ENCODE assay signal across 28 cellular contexts in genomic region chr1:78263459-78263858, GRCh38.
"Had no signal": no experiment of that assay in that cellular context is flagged by ENCODE, and none has a peak within 500 bp of the region (broad histone marks: within the 10 kb centered on the region; RNA-seq: fewer than 3 reads in every experiment).

No MANE protein-coding gene starts in this region.

- H3K36me3 ChIP-seq: Peyer's patch had no signal

- H3K4me3 Mint-ChIP-seq: activated CD4-positive, alpha-beta memory T cell treated with anti-CD3 and anti-CD28 coated beads, Interleukin-2, amount 10 ng/mL, durations not matched to agents 7 days and 5 days; activated CD4-positive, alpha-beta T cell treated with anti-CD3 and anti-CD28 coated beads for 36 hours; activated naive CD4-positive, alpha-beta T cell treated with anti-CD3 and anti-CD28 coated beads for 36 hours; activated naive CD8-positive, alpha-beta T cell; activated T-helper 17 cell treated with anti-CD3 and anti-CD28 coated beads, Interleukin-2, amount 50 U/mL, for 72 hours; T-cell had no signal

- H3K27me3 ChIP-seq: Peyer's patch had no signal

- H3K36me3 Mint-ChIP-seq: activated naive CD8-positive, alpha-beta T cell; T-cell had no signal

- H3K4me3 ChIP-seq: Peyer's patch had no signal

- H3K4me2 ChIP-seq: KMS-11 had no signal

- H3K27me3 Mint-ChIP-seq: activated CD4-positive, alpha-beta memory T cell treated with anti-CD3 and anti-CD28 coated beads, Interleukin-2, amount 10 ng/mL, durations not matched to agents 7 days and 5 days; activated CD4-positive, alpha-beta T cell treated with anti-CD3 and anti-CD28 coated beads for 36 hours had no signal

- H3K4me1 Mint-ChIP-seq: activated CD4-positive, alpha-beta memory T cell treated with anti-CD3 and anti-CD28 coated beads, Interleukin-2, amount 10 ng/mL, durations not matched to agents 7 days and 5 days; activated CD4-positive, alpha-beta T cell treated with anti-CD3 and anti-CD28 coated beads for 36 hours; activated T-helper 17 cell treated with anti-CD3 and anti-CD28 coated beads, Interleukin-2, amount 50 U/mL, for 72 hours; T-cell had no signal

- H3K27ac ChIP-seq: KMS-11, Peyer's patch, RWPE1 had no signal

- H3K4me1 ChIP-seq: Peyer's patch had no signal

- DNase-seq: activated CD4-positive, alpha-beta memory T cell treated with anti-CD3 and anti-CD28 coated beads, Interleukin-2, amount 10 ng/mL, durations not matched to agents 7 days and 5 days; activated CD4-positive, alpha-beta T cell treated with anti-CD3 and anti-CD28 coated beads for 36 hours; activated CD4-positive, alpha-beta T cell treated with anti-CD3 and anti-CD28 coated beads, Interleukin-2, amount 50 U/mL, for 1 hour; activated CD4-positive, CD25-positive, alpha-beta regulatory T cell; activated gamma-delta T cell; activated naive CD4-positive, alpha-beta T cell treated with anti-CD3 and anti-CD28 coated beads for 36 hours; activated T-cell treated with anti-CD3 and anti-CD28 coated beads for 4 hours; activated T-cell treated with anti-CD3 and anti-CD28 coated beads, Interleukin-2, amount 50 U/mL, for 48 hours; amygdala; cerebellar nuclear complex; NCI-H1092; NCI-H1417; NCI-H2029; NCI-H2107; NCI-H2171 treated with DMSO at 0.1 percent for 48 hours; NCI-H226; NCI-H510A treated with DMSO at 0.1 percent for 48 hours; NCI-H69; NK-92 treated with Interleukin-12 subunit alpha and Interleukin-12 subunit beta, amount 100 ng/mL, for 24 hours; Peyer's patch; SHP77 treated with DMSO at 0.1 percent for 48 hours; T-cell; T-helper 2 cell; T1000 had no signal

- H3K27ac Mint-ChIP-seq: activated CD4-positive, alpha-beta memory T cell treated with anti-CD3 and anti-CD28 coated beads, Interleukin-2, amount 10 ng/mL, durations not matched to agents 7 days and 5 days; activated CD4-positive, alpha-beta T cell treated with anti-CD3 and anti-CD28 coated beads for 36 hours; activated naive CD4-positive, alpha-beta T cell treated with anti-CD3 and anti-CD28 coated beads for 36 hours; activated naive CD8-positive, alpha-beta T cell; activated T-helper 17 cell treated with anti-CD3 and anti-CD28 coated beads, Interleukin-2, amount 50 U/mL, for 72 hours; T-cell had no signal

- H3K9ac ChIP-seq: KMS-11 had no signal

- ATAC-seq: activated CD4-positive, alpha-beta T cell treated with anti-CD3 and anti-CD28 coated beads for 36 hours; activated T-helper 17 cell treated with anti-CD3 and anti-CD28 coated beads, Interleukin-2, amount 50 U/mL, for 72 hours; T-cell had no signal
